ENCODE assay signal across 21 cellular contexts in genomic region chr10:100877451-100877850, GRCh38.
"Had no signal": no experiment of that assay in that cellular context is flagged by ENCODE, and none has a peak within 500 bp of the region (broad histone marks: within the 10 kb centered on the region; RNA-seq: fewer than 3 reads in every experiment).

No MANE protein-coding gene starts in this region.

- DNase-seq: dorsolateral prefrontal cortex; effector CD4-positive, alpha-beta T cell; kidney; natural killer cell; occipital lobe; ovary; psoas muscle; right cardiac atrium; stimulated activated CD4-positive, alpha-beta T cell treated with anti-CD3 and anti-CD28 coated beads, Interleukin-15, amount 100 ng/mL, for 24 hours; stimulated activated CD4-positive, alpha-beta T cell treated with anti-CD3 and anti-CD28 coated beads, Interleukin-2, amount 100 ng/mL, for 48 hours; stimulated activated naive B cell treated with anti-CD40 and anti-IgM and Interleukin-4, amounts not matched to agents 10 μg/mL and 1 μg/mL and 100 μg/mL, for 72 hours; upper lobe of left lung; uterus had no signal

- H3K36me3 ChIP-seq: ovary, thoracic aorta, tibial nerve, upper lobe of left lung, uterus had no signal

- H3K27me3 ChIP-seq: ovary, upper lobe of left lung, uterus had no signal

- H3K9me3 ChIP-seq: ovary, psoas muscle, thoracic aorta, tibial nerve, upper lobe of left lung, uterus had no signal

- H3K36me3 Mint-ChIP-seq: memory B cell; natural killer cell; stimulated activated naive B cell treated with anti-CD40 and anti-IgM and Interleukin-4, amounts not matched to agents 10 μg/mL and 1 μg/mL and 100 μg/mL, for 72 hours had no signal

- H3K4me3 Mint-ChIP-seq: memory B cell; natural killer cell; stimulated activated naive B cell treated with anti-CD40 and anti-IgM and Interleukin-4, amounts not matched to agents 10 μg/mL and 1 μg/mL and 100 μg/mL, for 72 hours; stimulated activated naive CD8-positive, alpha-beta T cell treated with anti-CD3 and anti-CD28 coated beads, Interleukin-15, Interleukin-2, amounts not matched to agents 100 ng/mL and 50 ng/mL, for 24 hours had no signal

- H3K4me1 ChIP-seq: psoas muscle had no signal

- H3K4me2 ChIP-seq: hepatocyte had no signal

- H3K4me3 ChIP-seq: dorsolateral prefrontal cortex, hepatocyte, lung, ovary, psoas muscle, skin epidermis, thoracic aorta, tibial nerve, upper lobe of left lung, uterus had no signal

- H3K27ac ChIP-seq: hepatocyte, ovary, psoas muscle, skin epidermis, thoracic aorta, tibial nerve, upper lobe of left lung, uterus had no signal

- FAIRE-seq: frontal cortex, kidney had no signal

- ATAC-seq: natural killer cell had no signal

- H2AFZ ChIP-seq: hepatocyte had no signal

- H3K79me2 ChIP-seq: hepatocyte had no signal

- H3K27ac Mint-ChIP-seq: memory B cell; natural killer cell; stimulated activated naive B cell treated with anti-CD40 and anti-IgM and Interleukin-4, amounts not matched to agents 10 μg/mL and 1 μg/mL and 100 μg/mL, for 72 hours; stimulated activated naive CD8-positive, alpha-beta T cell treated with anti-CD3 and anti-CD28 coated beads, Interleukin-15, Interleukin-2, amounts not matched to agents 100 ng/mL and 50 ng/mL, for 24 hours had no signal

- H3K4me1 Mint-ChIP-seq: memory B cell, natural killer cell had no signal

- H3K9me3 Mint-ChIP-seq: memory B cell; natural killer cell; stimulated activated naive B cell treated with anti-CD40 and anti-IgM and Interleukin-4, amounts not matched to agents 10 μg/mL and 1 μg/mL and 100 μg/mL, for 72 hours; stimulated activated naive CD8-positive, alpha-beta T cell treated with anti-CD3 and anti-CD28 coated beads, Interleukin-15, Interleukin-2, amounts not matched to agents 100 ng/mL and 50 ng/mL, for 24 hours had no signal
